1 cellular context compared by ENCODE assay signal in the genomic region with DNA sequence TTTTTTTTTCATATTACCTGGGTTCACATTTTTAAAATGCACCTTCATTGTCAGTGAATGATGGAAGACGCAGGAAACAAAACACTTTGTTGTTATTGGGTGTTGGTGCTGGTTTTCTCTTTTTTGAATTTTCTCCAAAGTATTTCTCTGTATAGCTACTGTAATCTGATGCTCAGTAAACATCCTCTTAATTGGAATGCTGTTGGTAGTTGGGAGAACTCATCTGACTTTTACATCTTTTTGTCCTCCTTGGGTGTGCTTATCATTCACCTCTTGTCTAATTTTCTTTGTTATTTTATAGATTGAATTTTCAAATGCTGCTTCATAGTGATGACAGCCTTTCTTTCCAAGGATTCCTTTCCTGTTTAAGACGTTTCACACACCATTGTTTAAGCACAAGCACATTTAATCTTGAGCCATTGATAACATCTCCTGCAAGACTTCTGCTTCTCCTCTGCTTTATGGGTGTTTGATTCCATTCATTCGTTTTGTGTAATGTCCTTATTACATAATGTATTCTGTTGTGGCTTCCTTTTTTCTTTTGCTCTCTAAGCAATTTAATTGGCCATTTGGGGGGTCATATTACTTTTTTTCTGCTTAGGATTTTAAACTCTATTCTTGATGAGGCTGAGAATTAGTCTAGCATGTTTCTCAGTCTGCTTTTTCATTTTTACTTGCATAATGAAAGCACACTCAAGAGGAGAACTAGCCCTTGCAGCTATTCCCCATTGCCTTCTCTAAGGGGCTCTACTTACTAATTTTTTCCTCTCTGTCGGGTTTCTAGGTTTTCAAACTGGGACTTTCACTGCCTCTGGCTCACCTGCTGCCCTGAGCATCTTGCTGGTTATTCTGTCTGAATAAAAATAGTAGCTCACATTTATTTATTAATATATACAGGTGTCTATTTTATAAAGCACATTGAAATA.
TF ChIP-seq lines count a peak whose summit lies in the region.

No MANE protein-coding gene starts in this region.

TF ChIP-seq in GM12878, 131 proteins besides CTCF, POLR2A, EP300 and RAD21:
- TF ChIP-seq KDM1A (IDR thresholded peaks at IDR 0.05; ENCODE audit: borderline replicate concordance) (no peak), ZNF687 (IDR thresholded peaks at IDR 0.05) (no peak), ATF7 (IDR thresholded peaks at IDR 0.05; ENCODE audit: low read depth) (no peak), PML (IDR thresholded peaks at IDR 0.05; ENCODE audit: low read length) (no peak), LARP7 (IDR thresholded peaks at IDR 0.05) (no peak), NFIC (IDR thresholded peaks at IDR 0.05; ENCODE audit: low read depth, low read length) (no peak), PAX8 (IDR thresholded peaks at IDR 0.05) (no peak)
- TF ChIP-seq, protein P1, sequence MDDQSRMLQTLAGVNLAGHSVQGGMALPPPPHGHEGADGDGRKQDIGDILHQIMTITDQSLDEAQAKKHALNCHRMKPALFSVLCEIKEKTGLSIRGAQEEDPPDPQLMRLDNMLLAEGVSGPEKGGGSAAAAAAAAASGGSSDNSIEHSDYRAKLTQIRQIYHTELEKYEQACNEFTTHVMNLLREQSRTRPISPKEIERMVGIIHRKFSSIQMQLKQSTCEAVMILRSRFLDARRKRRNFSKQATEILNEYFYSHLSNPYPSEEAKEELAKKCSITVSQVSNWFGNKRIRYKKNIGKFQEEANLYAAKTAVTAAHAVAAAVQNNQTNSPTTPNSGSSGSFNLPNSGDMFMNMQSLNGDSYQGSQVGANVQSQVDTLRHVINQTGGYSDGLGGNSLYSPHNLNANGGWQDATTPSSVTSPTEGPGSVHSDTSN (IDR thresholded peaks at IDR 0.05; ENCODE audit: insufficient replicate concordance, low read depth, low read length), result no peak
